Comparison of ENCODE assay signal across 8 cellular contexts in the genomic region with DNA sequence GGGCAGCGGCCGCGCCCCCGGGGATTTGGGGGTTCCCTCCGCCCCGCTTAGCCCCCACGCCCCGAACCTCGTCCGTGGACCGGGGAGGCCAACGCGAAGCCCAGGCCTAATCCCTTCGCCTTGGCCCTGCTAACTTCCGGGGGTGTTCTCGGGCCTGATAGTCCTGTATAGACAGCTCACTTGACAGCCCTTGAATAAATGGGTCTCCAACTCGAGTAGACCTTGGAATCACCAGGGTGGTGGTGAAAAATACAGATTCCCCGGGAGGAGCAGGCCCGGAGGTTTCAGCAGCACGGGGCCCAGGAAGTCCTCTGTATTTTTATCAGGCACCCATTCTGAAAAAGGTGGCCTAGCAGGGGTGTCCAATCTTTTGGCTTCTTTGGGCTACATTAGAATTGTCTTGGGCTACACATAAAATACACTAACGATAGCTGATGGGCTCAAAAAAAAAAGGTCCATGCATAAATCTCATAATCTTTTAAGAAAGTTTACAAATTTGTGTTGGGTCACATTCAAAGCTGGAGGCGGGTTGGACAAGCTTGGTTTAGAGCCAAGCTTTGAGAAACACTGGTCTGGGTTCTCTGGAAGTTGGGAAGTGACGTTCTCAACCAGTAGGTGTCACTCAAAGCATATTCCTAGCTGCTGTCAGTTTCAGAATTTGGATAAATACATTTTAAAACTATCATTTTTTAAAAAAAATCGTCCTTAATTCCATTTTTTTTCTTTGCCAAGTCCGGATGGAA.
DNase-seq lines count a peak whose midpoint lies in the region; ATAC-seq, FAIRE-seq and TF ChIP-seq lines count a peak whose summit lies in the region.

No MANE protein-coding gene starts in this region.

- peak overlapping the region; percentile 81 for H3K4me3 Mint-ChIP-seq in central memory CD8-positive, alpha-beta T cell

- H3K27me3 ChIP-seq in SU-DHL-6 (ENCODE audit: low read length): no peaks in the 10 kb centered on the region

- ATAC-seq in HG02763 (IDR thresholded peaks at IDR 0.05; ENCODE audit: unreplicated experiment): peak; percentile 42
- ATAC-seq in central memory CD8-positive, alpha-beta T cell (replicated peaks; ENCODE audit: extremely low read depth, poor library complexity, severe bottlenecking): peak; percentile 44

- H3K9me2 ChIP-seq in SU-DHL-6 (replicated peaks; ENCODE audit: insufficient read depth, low read length): no peaks in the 10 kb centered on the region

- TF ChIP-seq CTCF in GM12873 (IDR thresholded peaks at IDR 0.05; ENCODE audit: insufficient read depth, low read depth, low read length, missing control alignments): peak; percentile 67
- TF ChIP-seq CTCF in SU-DHL-6 (IDR thresholded peaks at IDR 0.05; ENCODE audit: insufficient read depth, low read length, poor library complexity, severe bottlenecking): peak; percentile 67

- peak overlapping the region; percentile 99 for H2AFZ ChIP-seq in SU-DHL-6 (ENCODE audit: low read depth, low read length, severe bottlenecking)

- H3K36me3 Mint-ChIP-seq in central memory CD8-positive, alpha-beta T cell (ENCODE audit: insufficient read depth): peaks cover 5% of the 10 kb centered on the region

- H3K27ac Mint-ChIP-seq in central memory CD8-positive, alpha-beta T cell (ENCODE audit: low read depth): peak overlapping the region; percentile 82

- H3K4me1 Mint-ChIP-seq in central memory CD8-positive, alpha-beta T cell: peaks cover 18% of the 10 kb centered on the region

- H3F3A ChIP-seq in SU-DHL-6 (ENCODE audit: insufficient read depth): peaks cover 10% of the 10 kb centered on the region; the same call in 1 of the 2 replicates

- no peaks in the 10 kb centered on the region for H4K20me1 ChIP-seq in SU-DHL-6 (ENCODE audit: low read depth, low read length)

- DNase-seq in ACHN: peak; percentile 83
- DNase-seq in NCI-H1092 treated with DMSO at 0.1 percent for 48 hours (lab: John Stamatoyannopoulos, UW): peak; percentile 88
- DNase-seq in central memory CD8-positive, alpha-beta T cell (ENCODE audit: low spot score in 2 of 2): peak in 1 of 2 donors; percentile 23
- DNase-seq in smooth muscle cell of the brain vasculature (ENCODE audit: low read depth, low spot score): peak; percentile 58

- peak overlapping the region; percentile 42 for H3K4me3 ChIP-seq in SU-DHL-6 (ENCODE audit: insufficient read depth, low read length, poor library complexity, severe bottlenecking)

- peak overlapping the region; percentile 76 for H3K4me2 ChIP-seq in SU-DHL-6 (ENCODE audit: low read depth, low read length, poor library complexity, severe bottlenecking)

- no peaks in the 10 kb centered on the region for H3K36me3 ChIP-seq in SU-DHL-6 (ENCODE audit: low read length)

- H3K79me2 ChIP-seq in SU-DHL-6 (ENCODE audit: insufficient read depth, low read length): no peaks in the 10 kb centered on the region

- H3K9me3 Mint-ChIP-seq in central memory CD8-positive, alpha-beta T cell: no peaks in the 10 kb centered on the region

- FAIRE-seq in islet of Langerhans (lab: Jason Lieb, UNC): peak; percentile 92

- H3K27ac ChIP-seq in SU-DHL-6 (ENCODE audit: low read depth, low read length): no peak overlapping the region

- in situ Hi-C loops in ACHN (cut with HindIII; ENCODE audit: low pct_ligation_motif_present, low pct_unique_long_range_greater_than_20kb, low sequenced_read_pairs): no loop called here

- peak overlapping the region; percentile 54; the same call in 1 of the 2 replicates for H3K9ac ChIP-seq in SU-DHL-6 (ENCODE audit: low read length)

- no peaks in the 10 kb centered on the region for H3K9me3 ChIP-seq in SU-DHL-6 (ENCODE audit: insufficient read depth, low read length)

- H3K27me3 Mint-ChIP-seq in central memory CD8-positive, alpha-beta T cell: peaks cover 9% of the 10 kb centered on the region
